Comparison of ENCODE assay signal across 8 cellular contexts in genomic region chr7:130721486-130722277, GRCh38. TPM values are rescaled to one million over a fixed set of nuclear protein-coding genes. Genes with fewer than 3 reads are reported as not detected.
A peak's percentile ranks its signal among the peaks of the same experiment; 100 is the strongest.
DNase-seq lines count a peak whose midpoint lies in the region; ATAC-seq and TF ChIP-seq lines count a peak whose summit lies in the region.
"Had no signal": no experiment of that assay in that cellular context is flagged by ENCODE, and none has a peak within 500 bp of the region (broad histone marks: within the 10 kb centered on the region; RNA-seq: fewer than 3 reads in every experiment).

No MANE protein-coding gene starts in this region.

- H3K4me3 ChIP-seq in fibroblast of lung (replicated peaks in 1 of 4; ENCODE audit: control extremely low read depth in 1 of 4, insufficient read depth in 1 of 4, low read depth in 3 of 4, low read length in 4 of 4): no peak overlapping the region

- H3K27ac Mint-ChIP-seq in natural killer cell (no peak overlapping the region), T-helper 17 cell (no peak overlapping the region)

- peak; percentile 76 to 78 for TF ChIP-seq CTCF in fibroblast of lung (conservative IDR thresholded peaks at IDR 0.05 in 1 of 2, IDR thresholded peaks at IDR 0.05 in 1 of 2; ENCODE audit: low read depth in 1 of 2, low read length in 2 of 2)
- no peak for TF ChIP-seq CTCF in natural killer cell (IDR thresholded peaks at IDR 0.05)

- peaks cover 12% of the 10 kb centered on the region for H3K27me3 ChIP-seq in fibroblast of lung (ENCODE audit: control insufficient read depth, insufficient read depth, low read length)

- H3K9me3 ChIP-seq in fibroblast of lung (ENCODE audit: control insufficient read depth, insufficient read depth, low read depth, low read length) (no peaks in the 10 kb centered on the region), T-helper 17 cell (ENCODE audit: control insufficient read depth, low read length, poor library complexity, severe bottlenecking) (no peaks in the 10 kb centered on the region)

- H3K9ac ChIP-seq in fibroblast of lung (ENCODE audit: insufficient read depth, low read length): no peak overlapping the region

- no peak overlapping the region for H3K27ac ChIP-seq in fibroblast of lung (ENCODE audit: insufficient read depth, low read length)

- H3K36me3 Mint-ChIP-seq in natural killer cell: no peaks in the 10 kb centered on the region
- no peaks in the 10 kb centered on the region for H3K36me3 Mint-ChIP-seq in T-helper 17 cell (ENCODE audit: low read depth)

- H3K4me1 Mint-ChIP-seq in natural killer cell (no peaks in the 10 kb centered on the region), T-helper 17 cell (no peaks in the 10 kb centered on the region)

- no peaks in the 10 kb centered on the region for H3K36me3 ChIP-seq in fibroblast of lung (ENCODE audit: control insufficient read depth, insufficient read depth, low read length)

- H3K27me3 Mint-ChIP-seq in natural killer cell (ENCODE audit: low read depth in 2 of 2) (peaks cover 13 to 35% of the 10 kb centered on the region in 2 donors), T-helper 17 cell (peaks cover 40% of the 10 kb centered on the region)

- H3K4me1 ChIP-seq in fibroblast of lung (ENCODE audit: control insufficient read depth, extremely low read depth, insufficient read depth, low read length): no peaks in the 10 kb centered on the region

- no peak overlapping the region for H3K4me3 Mint-ChIP-seq in natural killer cell
- H3K4me3 Mint-ChIP-seq in T-helper 17 cell: no peak overlapping the region

- DNase-seq in EH (ENCODE audit: low read depth) (peak; percentile 74), KBM-7 (peak; percentile 43), SW 1271 (lab: John Stamatoyannopoulos, UW) (peak; percentile 28 to 52), fibroblast of lung (ENCODE audit: low read depth in 2 of 2) (peak; percentile 69 to 77), natural killer cell (no peak), T-helper 17 cell (no peak), NCI-H1694 (lab: John Stamatoyannopoulos, UW) (no peak)

- no peak overlapping the region for H2AFZ ChIP-seq in fibroblast of lung (ENCODE audit: low read length)

- H4K20me1 ChIP-seq in fibroblast of lung (ENCODE audit: control insufficient read depth, extremely low read depth, insufficient read depth, low read length): no peaks in the 10 kb centered on the region

- ATAC-seq in natural killer cell (peak in 2 of 3 donors; percentile 50 to 58), T-helper 17 cell (no peak)

- no peaks in the 10 kb centered on the region for H3K79me2 ChIP-seq in fibroblast of lung (ENCODE audit: control insufficient read depth, insufficient read depth, low read length)

- in situ Hi-C loops in KBM-7 (cut with MboI; ENCODE audit: low pct_unique_long_range_greater_than_20kb, low sequenced_read_pairs): no loop called here

- no peak overlapping the region for H3K4me2 ChIP-seq in fibroblast of lung (ENCODE audit: extremely low read depth, insufficient read depth, low read length)

- intact Hi-C loops in natural killer cell (cut with micrococcal nuclease): no loop called here

- H3K9me3 Mint-ChIP-seq in natural killer cell: no peaks in the 10 kb centered on the region

RNA-seq across cellular contexts. Expression of gene KLF14, which starts 12.3 kb away (rescaled TPM):
- total RNA-seq in fibroblast of lung (under 0.01 TPM in 2 replicates), natural killer cell (not detected), T-helper 17 cell (not detected)
- 0.05 and 0.27 TPM in 2 replicates for polyA plus RNA-seq in fibroblast of lung
- polyA plus RNA-seq in fibroblast of lung (2012): 0.12 and 0.34 TPM in 2 replicates
- polyA minus RNA-seq in fibroblast of lung (ENCODE audit: low replicate concordance): 0.16 TPM in 1 of 2 replicates, not detected in the other
- total RNA-seq: T-helper 2 cell treated with Interferon-gamma antibody and Interleukin-4, amounts not matched to agents 100 ng/mL and 5 ng/mL, for 36 hours had no signal

RNA-seq across cellular contexts. Expression of gene TSGA13, which starts 35.3 kb away (rescaled TPM):
- total RNA-seq in fibroblast of lung (not detected in 2 replicates), natural killer cell (not detected), T-helper 17 cell (not detected)
- not detected in 2 replicates for polyA plus RNA-seq in fibroblast of lung
- polyA plus RNA-seq in fibroblast of lung (2012): not detected in 2 replicates
- polyA minus RNA-seq in fibroblast of lung (ENCODE audit: low replicate concordance): not detected in 2 replicates
- total RNA-seq: T-helper 2 cell treated with Interferon-gamma antibody and Interleukin-4, amounts not matched to agents 100 ng/mL and 5 ng/mL, for 36 hours had no signal

RNA-seq across cellular contexts. Expression of gene COPG2, which starts 53.1 kb away (rescaled TPM):
- 34.7 and 52.4 TPM in 2 replicates for total RNA-seq in fibroblast of lung
- polyA plus RNA-seq in fibroblast of lung: 34.3 and 47.8 TPM in 2 replicates
- 23.2 and 27.7 TPM in 2 replicates for polyA plus RNA-seq in fibroblast of lung (2012)
- polyA minus RNA-seq in fibroblast of lung (ENCODE audit: low replicate concordance): 17.6 and 22.4 TPM in 2 replicates
- total RNA-seq in natural killer cell: 1 to 10 TPM; 6.6 to 9.1 (median 8.9) TPM
- total RNA-seq in T-helper 17 cell: 1 to 10 TPM; 7.6 to 8.7 TPM

Comparison
In these comparisons a context has a peak if more than half of its experiments do, and no peak if none do; other contexts are left out.
1. DNase-seq: peak in EH (single experiment), KBM-7 (single experiment), SW 1271 (2 of 2) and fibroblast of lung (2 of 2); none in natural killer cell (single experiment), T-helper 17 cell (0 of 3) and NCI-H1694 (single experiment).